ENCODE assay signal across 12 cellular contexts in genomic region chr7:22296916-22297315, GRCh38.
A peak's percentile ranks its signal among the peaks of the same experiment; 100 is the strongest.
DNase-seq lines count a peak whose midpoint lies in the region; ATAC-seq and TF ChIP-seq lines count a peak whose summit lies in the region.
"Had no signal": no experiment of that assay in that cellular context is flagged by ENCODE, and none has a peak within 500 bp of the region (broad histone marks: within the 10 kb centered on the region; RNA-seq: fewer than 3 reads in every experiment).

No MANE protein-coding gene starts in this region.

- H3K4me2 ChIP-seq in Loucy (ENCODE audit: low read depth, low read length, poor library complexity, severe bottlenecking) = no peak overlapping the region

- H3K9ac ChIP-seq in Loucy (ENCODE audit: low read depth, low read length, poor library complexity, severe bottlenecking) = no peak overlapping the region

- H3F3A ChIP-seq in Loucy (ENCODE audit: low read depth) = 0 out of 2 replicates have a peak, but pooled peaks cover 3% of the 10 kb centered on the region

- H4K20me1 ChIP-seq in Loucy (ENCODE audit: insufficient read depth, low read length, poor library complexity, severe bottlenecking) = no peaks in the 10 kb centered on the region

- H3K36me3 ChIP-seq in Loucy (ENCODE audit: insufficient read depth, low read length) (no peaks in the 10 kb centered on the region), HAP-1 (replicated peaks) (no peaks in the 10 kb centered on the region)
- H3K36me3 ChIP-seq: esophagus muscularis mucosa had no signal

- in situ Hi-C loops in HAP-1 (cut with MboI; ENCODE audit: low sequenced_read_pairs) = no loop called here

- H3K4me3 ChIP-seq in Loucy (ENCODE audit: low read length, poor library complexity, severe bottlenecking) = no peak overlapping the region
- no peak overlapping the region for H3K4me3 ChIP-seq in choroid plexus epithelial cell (ENCODE audit: low read depth, low read length)
- no peak overlapping the region for H3K4me3 ChIP-seq in HAP-1
- H3K4me3 ChIP-seq: esophagus muscularis mucosa had no signal

- no peaks in the 10 kb centered on the region for H3K9me2 ChIP-seq in Loucy (replicated peaks; ENCODE audit: low read depth, low read length)

- TF ChIP-seq CTCF in Loucy (conservative IDR thresholded peaks at IDR 0.05; ENCODE audit: low read length) (peak; percentile 42), choroid plexus epithelial cell (conservative IDR thresholded peaks at IDR 0.05; ENCODE audit: low read depth, low read length) (peak; percentile 53)

- H3K4me1 ChIP-seq in Loucy (ENCODE audit: insufficient read depth, low read length, poor library complexity, severe bottlenecking) = peaks cover 14% of the 10 kb centered on the region
- 0 out of 2 replicates have a peak, but pooled peaks cover 2% of the 10 kb centered on the region for H3K4me1 ChIP-seq in HAP-1

- DNase-seq in DMS53 treated with DMSO at 0.1 percent for 48 hours (lab: John Stamatoyannopoulos, UW; ENCODE audit: unreplicated experiment) = peak; percentile 19
- peak; percentile 45 for DNase-seq in choroid plexus epithelial cell (ENCODE audit: low read depth)
- DNase-seq in lung microvascular endothelial cell (ENCODE audit: low read depth in 2 of 2) = peak; percentile 42 to 48
- DNase-seq in NCI-H2107 (lab: John Stamatoyannopoulos, UW) = no peak
- no peak for DNase-seq in HAP-1 (ENCODE audit: low spot score in 2 of 2)
- no peak for DNase-seq in stimulated activated CD4-positive, alpha-beta T cell treated with anti-CD3 and anti-CD28 coated beads, Interleukin-2, amount 100 ng/mL, for 48 hours
- DNase-seq: activated T-cell treated with anti-CD3 and anti-CD28 coated beads for 4 hours; aorta; stimulated activated naive CD4-positive, alpha-beta T cell had no signal

- H3K9me3 ChIP-seq in Loucy (ENCODE audit: insufficient read depth, low read depth, low read length) = no peaks in the 10 kb centered on the region
- H3K9me3 ChIP-seq in HAP-1 = no peaks in the 10 kb centered on the region
- H3K9me3 ChIP-seq: esophagus muscularis mucosa had no signal

- H3K79me2 ChIP-seq in Loucy (ENCODE audit: insufficient read depth, low read length) = no peaks in the 10 kb centered on the region

- ATAC-seq in HG02610 (IDR thresholded peaks at IDR 0.05; ENCODE audit: unreplicated experiment) = no peak

- H3K27me3 ChIP-seq in Loucy (ENCODE audit: insufficient read depth, low read length, poor library complexity, severe bottlenecking) (no peaks in the 10 kb centered on the region), HAP-1 (ENCODE audit: low read depth) (no peaks in the 10 kb centered on the region)
- H3K27me3 ChIP-seq: esophagus muscularis mucosa had no signal

- H2AFZ ChIP-seq in Loucy (ENCODE audit: low read length) = no peak overlapping the region

Comparison
In these comparisons a context has a peak if more than half of its experiments do, and no peak if none do; other contexts are left out.
1. DNase-seq: peak in DMS53 treated with DMSO at 0.1 percent for 48 hours (single experiment), choroid plexus epithelial cell (single experiment) and lung microvascular endothelial cell (2 of 2); none in NCI-H2107 (single experiment), HAP-1 (0 of 2) and stimulated activated CD4-positive, alpha-beta T cell treated with anti-CD3 and anti-CD28 coated beads, Interleukin-2, amount 100 ng/mL, for 48 hours (0 of 2).